Comparison of ENCODE assay signal across 2 cellular contexts in the genomic region with DNA sequence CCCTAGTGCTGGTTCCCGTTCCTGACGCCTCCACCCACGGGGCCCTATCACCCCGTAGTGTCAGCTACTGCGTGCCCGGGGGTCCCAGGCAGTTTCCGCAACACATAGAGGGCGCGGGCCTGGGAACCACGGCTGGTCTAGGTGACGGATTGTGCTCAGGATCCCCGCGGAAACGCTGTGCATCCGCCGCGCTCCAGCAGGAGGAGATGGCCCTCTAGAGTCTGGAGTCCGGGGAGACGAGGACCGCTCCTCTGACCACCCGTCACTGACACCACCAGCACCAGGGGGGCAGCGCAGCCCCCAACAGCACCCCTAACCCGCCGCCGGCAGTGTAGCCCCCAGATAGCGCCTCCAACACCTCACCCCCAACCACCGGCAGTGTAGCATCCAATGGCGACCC.
TF ChIP-seq lines count a peak whose summit lies in the region.

No MANE protein-coding gene starts in this region.

TF ChIP-seq in WTC11, 78 proteins besides CTCF, POLR2A, EP300 and RAD21:
- TF ChIP-seq IRF1 (CRISPR knock-in tag; IDR thresholded peaks at IDR 0.05) (no peak), EMX1 (CRISPR knock-in tag; IDR thresholded peaks at IDR 0.05) (no peak), ZNF396 (CRISPR knock-in tag; IDR thresholded peaks at IDR 0.05; ENCODE audit: borderline replicate concordance) (no peak), USF2 (CRISPR knock-in tag; IDR thresholded peaks at IDR 0.05) (no peak), PRRX2 (CRISPR knock-in tag; IDR thresholded peaks at IDR 0.05) (no peak), ATF2 (CRISPR knock-in tag; IDR thresholded peaks at IDR 0.05; ENCODE audit: borderline replicate concordance, low read depth) (no peak)
- TF ChIP-seq, protein P1, sequence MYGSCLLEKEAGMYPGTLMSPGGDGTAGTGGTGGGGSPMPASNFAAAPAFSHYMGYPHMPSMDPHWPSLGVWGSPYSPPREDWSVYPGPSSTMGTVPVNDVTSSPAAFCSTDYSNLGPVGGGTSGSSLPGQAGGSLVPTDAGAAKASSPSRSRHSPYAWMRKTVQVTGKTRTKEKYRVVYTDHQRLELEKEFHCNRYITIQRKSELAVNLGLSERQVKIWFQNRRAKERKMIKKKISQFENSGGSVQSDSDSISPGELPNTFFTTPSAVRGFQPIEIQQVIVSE (CRISPR knock-in tag; IDR thresholded peaks at IDR 0.05; ENCODE audit: borderline replicate concordance): no peak
- TF ChIP-seq, protein P2, sequence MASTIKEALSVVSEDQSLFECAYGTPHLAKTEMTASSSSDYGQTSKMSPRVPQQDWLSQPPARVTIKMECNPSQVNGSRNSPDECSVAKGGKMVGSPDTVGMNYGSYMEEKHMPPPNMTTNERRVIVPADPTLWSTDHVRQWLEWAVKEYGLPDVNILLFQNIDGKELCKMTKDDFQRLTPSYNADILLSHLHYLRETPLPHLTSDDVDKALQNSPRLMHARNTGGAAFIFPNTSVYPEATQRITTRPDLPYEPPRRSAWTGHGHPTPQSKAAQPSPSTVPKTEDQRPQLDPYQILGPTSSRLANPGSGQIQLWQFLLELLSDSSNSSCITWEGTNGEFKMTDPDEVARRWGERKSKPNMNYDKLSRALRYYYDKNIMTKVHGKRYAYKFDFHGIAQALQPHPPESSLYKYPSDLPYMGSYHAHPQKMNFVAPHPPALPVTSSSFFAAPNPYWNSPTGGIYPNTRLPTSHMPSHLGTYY (CRISPR knock-in tag; IDR thresholded peaks at IDR 0.05): no peak

TF ChIP-seq in HepG2, 621 proteins besides CTCF, POLR2A, EP300 and RAD21:
- TF ChIP-seq KDM5B (CRISPR knock-in tag; IDR thresholded peaks at IDR 0.05; ENCODE audit: borderline replicate concordance): no peak
- TF ChIP-seq, protein P3, sequence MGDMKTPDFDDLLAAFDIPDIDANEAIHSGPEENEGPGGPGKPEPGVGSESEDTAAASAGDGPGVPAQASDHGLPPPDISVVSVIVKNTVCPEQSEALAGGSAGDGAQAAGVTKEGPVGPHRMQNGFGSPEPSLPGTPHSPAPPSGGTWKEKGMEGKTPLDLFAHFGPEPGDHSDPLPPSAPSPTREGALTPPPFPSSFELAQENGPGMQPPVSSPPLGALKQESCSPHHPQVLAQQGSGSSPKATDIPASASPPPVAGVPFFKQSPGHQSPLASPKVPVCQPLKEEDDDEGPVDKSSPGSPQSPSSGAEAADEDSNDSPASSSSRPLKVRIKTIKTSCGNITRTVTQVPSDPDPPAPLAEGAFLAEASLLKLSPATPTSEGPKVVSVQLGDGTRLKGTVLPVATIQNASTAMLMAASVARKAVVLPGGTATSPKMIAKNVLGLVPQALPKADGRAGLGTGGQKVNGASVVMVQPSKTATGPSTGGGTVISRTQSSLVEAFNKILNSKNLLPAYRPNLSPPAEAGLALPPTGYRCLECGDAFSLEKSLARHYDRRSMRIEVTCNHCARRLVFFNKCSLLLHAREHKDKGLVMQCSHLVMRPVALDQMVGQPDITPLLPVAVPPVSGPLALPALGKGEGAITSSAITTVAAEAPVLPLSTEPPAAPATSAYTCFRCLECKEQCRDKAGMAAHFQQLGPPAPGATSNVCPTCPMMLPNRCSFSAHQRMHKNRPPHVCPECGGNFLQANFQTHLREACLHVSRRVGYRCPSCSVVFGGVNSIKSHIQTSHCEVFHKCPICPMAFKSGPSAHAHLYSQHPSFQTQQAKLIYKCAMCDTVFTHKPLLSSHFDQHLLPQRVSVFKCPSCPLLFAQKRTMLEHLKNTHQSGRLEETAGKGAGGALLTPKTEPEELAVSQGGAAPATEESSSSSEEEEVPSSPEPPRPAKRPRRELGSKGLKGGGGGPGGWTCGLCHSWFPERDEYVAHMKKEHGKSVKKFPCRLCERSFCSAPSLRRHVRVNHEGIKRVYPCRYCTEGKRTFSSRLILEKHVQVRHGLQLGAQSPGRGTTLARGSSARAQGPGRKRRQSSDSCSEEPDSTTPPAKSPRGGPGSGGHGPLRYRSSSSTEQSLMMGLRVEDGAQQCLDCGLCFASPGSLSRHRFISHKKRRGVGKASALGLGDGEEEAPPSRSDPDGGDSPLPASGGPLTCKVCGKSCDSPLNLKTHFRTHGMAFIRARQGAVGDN (CRISPR knock-in tag; IDR thresholded peaks at IDR 0.05): 0 out of 2 replicates have a peak, but pooled peaks have one; percentile 0
TF ChIP-seq in HepG2: peak in this region for 1.
